In genomic region chr11:44036811-44037657, GRCh38 we compare ENCODE assay signal across 8 cellular contexts. TPM values are rescaled to one million over a fixed set of nuclear protein-coding genes. Genes with fewer than 3 reads are reported as not detected.
DNase-seq lines count a peak whose midpoint lies in the region; ATAC-seq and TF ChIP-seq lines count a peak whose summit lies in the region.

No MANE protein-coding gene starts in this region.

- no peak overlapping the region for H3K4me3 ChIP-seq in GM23338
- H3K4me3 ChIP-seq in cardiac fibroblast (replicated peaks in 1 of 2; ENCODE audit: low read depth in 2 of 2, low read length in 2 of 2): no peak overlapping the region

- H3F3A ChIP-seq in GM23338 (replicated peaks; ENCODE audit: low read depth): no peaks in the 10 kb centered on the region

- no peak overlapping the region for H3K27ac Mint-ChIP-seq in GM23338

- no peaks in the 10 kb centered on the region for H3K79me2 ChIP-seq in GM23338 (replicated peaks; ENCODE audit: insufficient read depth)

- ATAC-seq in GM23338: peak; percentile 100
- no peak for ATAC-seq in GM19467 (IDR thresholded peaks at IDR 0.05; ENCODE audit: unreplicated experiment)

- H3K4me3 Mint-ChIP-seq in GM23338: no peak overlapping the region

- DNase-seq in Daoy (ENCODE audit: low read depth): peak; percentile 59
- DNase-seq in GM23338 (ENCODE audit: low spot score): peak; percentile 96
- peak; percentile 67 for DNase-seq in MV-4-11 (lab: John Stamatoyannopoulos, UW)
- peak; percentile 80 to 81 for DNase-seq in SHP77 (lab: John Stamatoyannopoulos, UW)
- DNase-seq in cardiac fibroblast (ENCODE audit: low read depth in 2 of 2): peak; percentile 93 to 94
- peak; percentile 86 for DNase-seq in iris pigment epithelial cell (ENCODE audit: low read depth)
- DNase-seq in stimulated activated CD4-positive, alpha-beta T cell treated with anti-CD3 and anti-CD28 coated beads, Interleukin-12 subunit alpha, Interleukin-12 subunit beta, amount 100 ng/mL, for 48 hours (ENCODE audit: low read depth in 2 of 3, low spot score in 1 of 3): peak; percentile 5 to 29 (median 18)

- no peaks in the 10 kb centered on the region; the same call in 2 of the 3 replicates for H3K36me3 Mint-ChIP-seq in GM23338 (ENCODE audit: low read depth)

- H3K9me3 Mint-ChIP-seq in GM23338: peaks cover 8% of the 10 kb centered on the region; the same call in 1 of the 3 replicates

- no peaks in the 10 kb centered on the region for H3K27me3 ChIP-seq in GM23338 (ENCODE audit: insufficient read depth)

- H2AFZ ChIP-seq in GM23338: peak overlapping the region; percentile 92; the same call in 1 of the 2 replicates

- H4K20me1 ChIP-seq in GM23338 (replicated peaks; ENCODE audit: insufficient read depth): no peaks in the 10 kb centered on the region

- TF ChIP-seq CTCF in GM23338 (conservative IDR thresholded peaks at IDR 0.05; ENCODE audit: low read depth in 2 of 2) (peak; percentile 90), cardiac fibroblast (IDR thresholded peaks at IDR 0.05; ENCODE audit: low read depth, low read length) (peak; percentile 92)

- peaks cover 2% of the 10 kb centered on the region for H3K27me3 Mint-ChIP-seq in GM23338 (ENCODE audit: insufficient read depth, low read depth, poor library complexity)

- no peaks in the 10 kb centered on the region for H3K9me2 ChIP-seq in GM23338 (ENCODE audit: insufficient read depth)

- no peaks in the 10 kb centered on the region for H3K4me1 ChIP-seq in GM23338 (ENCODE audit: insufficient read depth)

- H3K27ac ChIP-seq in GM23338 (ENCODE audit: low read depth): no peak overlapping the region

- H3K36me3 ChIP-seq in GM23338 (ENCODE audit: insufficient read depth): no peaks in the 10 kb centered on the region

- H3K4me1 Mint-ChIP-seq in GM23338: no peaks in the 10 kb centered on the region

- H3K4me2 ChIP-seq in GM23338: no peak overlapping the region

TF ChIP-seq in GM23338, 12 proteins besides CTCF, POLR2A, EP300 and RAD21 (continues in another document):
- TF ChIP-seq POLR2AphosphoS5 (IDR thresholded peaks at IDR 0.05; ENCODE audit: low read depth) (no peak), STAT1 (IDR thresholded peaks at IDR 0.05; ENCODE audit: unreplicated experiment) (no peak), NANOG (IDR thresholded peaks at IDR 0.05; ENCODE audit: borderline replicate concordance) (no peak), ZNF114 (CRISPR knock-in tag; IDR thresholded peaks at IDR 0.05) (no peak), ETS1 (IDR thresholded peaks at IDR 0.05) (no peak), REST (IDR thresholded peaks at IDR 0.05; ENCODE audit: unreplicated experiment) (no peak), ZNF331 (CRISPR knock-in tag; IDR thresholded peaks at IDR 0.05; ENCODE audit: low read depth) (no peak), EZH2phosphoT487 (IDR thresholded peaks at IDR 0.05; ENCODE audit: unreplicated experiment) (no peak), CREB1 (CRISPR knock-in tag; IDR thresholded peaks at IDR 0.05; ENCODE audit: low read depth) (no peak)

RNA-seq across cellular contexts. Expression of gene ACCSL, which starts 10.7 kb away (rescaled TPM):
- total RNA-seq in Daoy (2014; rRNA removed; shearing (Covaris generic)): not detected in 2 replicates
- not detected in 2 replicates for total RNA-seq in GM23338 (2014; rRNA removed; shearing (Covaris generic))
- polyA plus RNA-seq in GM23338 (2016; fragmentation: Nextera tagmentation; extraction: Ambion mirVana): not detected in 2 replicates

RNA-seq across cellular contexts. Expression of gene ACCS, which starts 29.0 kb away (rescaled TPM):
- 0.51 and 5.2 TPM in 2 replicates for total RNA-seq in Daoy (2014; rRNA removed; shearing (Covaris generic))
- 6.6 and 12.0 TPM in 2 replicates for total RNA-seq in GM23338 (2014; rRNA removed; shearing (Covaris generic))
- 2.9 and 3.6 TPM in 2 replicates for polyA plus RNA-seq in GM23338 (2016; fragmentation: Nextera tagmentation; extraction: Ambion mirVana)

RNA-seq across cellular contexts. Expression of gene EXT2, which starts 58.4 kb away (rescaled TPM):
- total RNA-seq in Daoy (2014; rRNA removed; shearing (Covaris generic)): 76.7 and 87.0 TPM in 2 replicates
- 43.7 and 48.6 TPM in 2 replicates for total RNA-seq in GM23338 (2014; rRNA removed; shearing (Covaris generic))
- polyA plus RNA-seq in GM23338 (2016; fragmentation: Nextera tagmentation; extraction: Ambion mirVana): 11.7 and 15.9 TPM in 2 replicates

Comparison
In these comparisons a context has a peak if more than half of its experiments do, and no peak if none do; other contexts are left out.
1. DNase-seq: peak in every context shown above with its lines; median percentile 96 in GM23338; 94 in cardiac fibroblast; 86 in iris pigment epithelial cell; 80 in SHP77; 67 in MV-4-11; 59 in Daoy; 18 in stimulated activated CD4-positive, alpha-beta T cell treated with anti-CD3 and anti-CD28 coated beads, Interleukin-12 subunit alpha, Interleukin-12 subunit beta, amount 100 ng/mL, for 48 hours.